Comparison of ENCODE assay signal across 1 cellular context in the genomic region with DNA sequence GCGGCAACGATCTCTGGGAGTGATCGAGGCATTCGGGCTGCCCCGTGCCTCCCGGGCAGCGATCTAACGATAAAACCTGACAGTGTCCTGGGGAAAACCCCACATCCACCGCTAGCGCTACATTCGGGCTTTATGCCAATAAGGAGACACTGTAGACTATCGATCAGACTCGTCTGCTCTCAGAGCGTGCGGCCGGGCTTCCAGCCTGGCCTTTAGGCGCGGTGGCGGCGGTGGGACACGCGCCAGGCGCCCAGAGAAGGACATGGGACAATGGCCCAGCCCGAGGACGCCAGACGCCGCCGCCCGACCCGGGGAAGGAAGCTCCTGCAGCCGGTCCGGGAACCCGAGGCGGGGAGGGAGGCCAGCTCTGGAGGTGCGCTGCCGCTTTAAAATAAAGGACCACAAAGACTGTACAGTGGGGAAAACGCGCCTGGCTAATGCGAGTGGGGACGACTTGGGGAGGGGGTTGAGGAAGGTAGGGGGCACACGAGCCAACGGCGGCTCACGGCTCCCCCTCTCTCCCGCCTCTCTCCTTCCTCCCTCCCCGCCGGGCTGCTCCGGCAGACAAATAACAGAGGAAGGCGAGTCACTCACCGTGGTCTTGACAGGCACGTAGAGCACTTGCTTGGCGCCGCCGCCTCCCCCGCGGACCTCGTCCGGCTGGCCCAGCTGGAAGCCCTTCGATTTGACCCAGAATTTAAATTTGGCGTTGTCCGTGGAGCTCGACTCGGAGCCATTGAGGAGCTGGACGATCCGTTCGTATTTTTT.
TF ChIP-seq lines count a peak whose summit lies in the region.

No MANE protein-coding gene starts in this region.

TF ChIP-seq in GM12878, 131 proteins besides CTCF, POLR2A, EP300 and RAD21:
- TF ChIP-seq ZZZ3 (IDR thresholded peaks at IDR 0.05; ENCODE audit: control insufficient read depth, insufficient read length, low read depth) (no peak), DPF2 (IDR thresholded peaks at IDR 0.05) (peak; percentile 21; the same call in 1 of the 2 replicates), NBN (IDR thresholded peaks at IDR 0.05) (0 out of 2 replicates have a peak, but pooled peaks have one; percentile 24), JUND (IDR thresholded peaks at IDR 0.05; ENCODE audit: low read depth, low read length) (no peak), BHLHE40 (IDR thresholded peaks at IDR 0.05; ENCODE audit: borderline replicate concordance in 1 of 2, low read depth in 2 of 2, low read length in 1 of 2) (peak; percentile 11 to 37; a peak in 1 of 4 replicates), IKZF2 (IDR thresholded peaks at IDR 0.05) (0 out of 4 replicates have a peak, but pooled peaks of 1 of the 2 experiments have one; percentile 15), SUZ12 (IDR thresholded peaks at IDR 0.05; ENCODE audit: unreplicated experiment) (peak; percentile 73), NR2F1 (conservative IDR thresholded peaks at IDR 0.05) (0 out of 2 replicates have a peak, but pooled peaks have one; percentile 8), BRCA1 (IDR thresholded peaks at IDR 0.05; ENCODE audit: low read depth, low read length) (no peak), CHD2 (IDR thresholded peaks at IDR 0.05; ENCODE audit: borderline replicate concordance, low read depth, low read length) (0 out of 2 replicates have a peak, but pooled peaks have one; percentile 33)
- TF ChIP-seq, protein P1, sequence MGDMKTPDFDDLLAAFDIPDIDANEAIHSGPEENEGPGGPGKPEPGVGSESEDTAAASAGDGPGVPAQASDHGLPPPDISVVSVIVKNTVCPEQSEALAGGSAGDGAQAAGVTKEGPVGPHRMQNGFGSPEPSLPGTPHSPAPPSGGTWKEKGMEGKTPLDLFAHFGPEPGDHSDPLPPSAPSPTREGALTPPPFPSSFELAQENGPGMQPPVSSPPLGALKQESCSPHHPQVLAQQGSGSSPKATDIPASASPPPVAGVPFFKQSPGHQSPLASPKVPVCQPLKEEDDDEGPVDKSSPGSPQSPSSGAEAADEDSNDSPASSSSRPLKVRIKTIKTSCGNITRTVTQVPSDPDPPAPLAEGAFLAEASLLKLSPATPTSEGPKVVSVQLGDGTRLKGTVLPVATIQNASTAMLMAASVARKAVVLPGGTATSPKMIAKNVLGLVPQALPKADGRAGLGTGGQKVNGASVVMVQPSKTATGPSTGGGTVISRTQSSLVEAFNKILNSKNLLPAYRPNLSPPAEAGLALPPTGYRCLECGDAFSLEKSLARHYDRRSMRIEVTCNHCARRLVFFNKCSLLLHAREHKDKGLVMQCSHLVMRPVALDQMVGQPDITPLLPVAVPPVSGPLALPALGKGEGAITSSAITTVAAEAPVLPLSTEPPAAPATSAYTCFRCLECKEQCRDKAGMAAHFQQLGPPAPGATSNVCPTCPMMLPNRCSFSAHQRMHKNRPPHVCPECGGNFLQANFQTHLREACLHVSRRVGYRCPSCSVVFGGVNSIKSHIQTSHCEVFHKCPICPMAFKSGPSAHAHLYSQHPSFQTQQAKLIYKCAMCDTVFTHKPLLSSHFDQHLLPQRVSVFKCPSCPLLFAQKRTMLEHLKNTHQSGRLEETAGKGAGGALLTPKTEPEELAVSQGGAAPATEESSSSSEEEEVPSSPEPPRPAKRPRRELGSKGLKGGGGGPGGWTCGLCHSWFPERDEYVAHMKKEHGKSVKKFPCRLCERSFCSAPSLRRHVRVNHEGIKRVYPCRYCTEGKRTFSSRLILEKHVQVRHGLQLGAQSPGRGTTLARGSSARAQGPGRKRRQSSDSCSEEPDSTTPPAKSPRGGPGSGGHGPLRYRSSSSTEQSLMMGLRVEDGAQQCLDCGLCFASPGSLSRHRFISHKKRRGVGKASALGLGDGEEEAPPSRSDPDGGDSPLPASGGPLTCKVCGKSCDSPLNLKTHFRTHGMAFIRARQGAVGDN (IDR thresholded peaks at IDR 0.05), result 0 out of 2 replicates have a peak, but pooled peaks have one; percentile 19
- TF ChIP-seq, protein P2, sequence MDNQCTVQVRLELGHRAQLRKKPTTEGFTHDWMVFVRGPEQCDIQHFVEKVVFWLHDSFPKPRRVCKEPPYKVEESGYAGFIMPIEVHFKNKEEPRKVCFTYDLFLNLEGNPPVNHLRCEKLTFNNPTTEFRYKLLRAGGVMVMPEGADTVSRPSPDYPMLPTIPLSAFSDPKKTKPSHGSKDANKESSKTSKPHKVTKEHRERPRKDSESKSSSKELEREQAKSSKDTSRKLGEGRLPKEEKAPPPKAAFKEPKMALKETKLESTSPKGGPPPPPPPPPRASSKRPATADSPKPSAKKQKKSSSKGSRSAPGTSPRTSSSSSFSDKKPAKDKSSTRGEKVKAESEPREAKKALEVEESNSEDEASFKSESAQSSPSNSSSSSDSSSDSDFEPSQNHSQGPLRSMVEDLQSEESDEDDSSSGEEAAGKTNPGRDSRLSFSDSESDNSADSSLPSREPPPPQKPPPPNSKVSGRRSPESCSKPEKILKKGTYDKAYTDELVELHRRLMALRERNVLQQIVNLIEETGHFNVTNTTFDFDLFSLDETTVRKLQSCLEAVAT (IDR thresholded peaks at IDR 0.05), result peak; percentile 96
- TF ChIP-seq, protein P3, sequence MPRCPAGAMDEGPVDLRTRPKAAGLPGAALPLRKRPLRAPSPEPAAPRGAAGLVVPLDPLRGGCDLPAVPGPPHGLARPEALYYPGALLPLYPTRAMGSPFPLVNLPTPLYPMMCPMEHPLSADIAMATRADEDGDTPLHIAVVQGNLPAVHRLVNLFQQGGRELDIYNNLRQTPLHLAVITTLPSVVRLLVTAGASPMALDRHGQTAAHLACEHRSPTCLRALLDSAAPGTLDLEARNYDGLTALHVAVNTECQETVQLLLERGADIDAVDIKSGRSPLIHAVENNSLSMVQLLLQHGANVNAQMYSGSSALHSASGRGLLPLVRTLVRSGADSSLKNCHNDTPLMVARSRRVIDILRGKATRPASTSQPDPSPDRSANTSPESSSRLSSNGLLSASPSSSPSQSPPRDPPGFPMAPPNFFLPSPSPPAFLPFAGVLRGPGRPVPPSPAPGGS (IDR thresholded peaks at IDR 0.05; ENCODE audit: borderline replicate concordance, insufficient read depth, low read depth, low read length, poor library complexity, severe bottlenecking), result no peak
- TF ChIP-seq, protein P4, sequence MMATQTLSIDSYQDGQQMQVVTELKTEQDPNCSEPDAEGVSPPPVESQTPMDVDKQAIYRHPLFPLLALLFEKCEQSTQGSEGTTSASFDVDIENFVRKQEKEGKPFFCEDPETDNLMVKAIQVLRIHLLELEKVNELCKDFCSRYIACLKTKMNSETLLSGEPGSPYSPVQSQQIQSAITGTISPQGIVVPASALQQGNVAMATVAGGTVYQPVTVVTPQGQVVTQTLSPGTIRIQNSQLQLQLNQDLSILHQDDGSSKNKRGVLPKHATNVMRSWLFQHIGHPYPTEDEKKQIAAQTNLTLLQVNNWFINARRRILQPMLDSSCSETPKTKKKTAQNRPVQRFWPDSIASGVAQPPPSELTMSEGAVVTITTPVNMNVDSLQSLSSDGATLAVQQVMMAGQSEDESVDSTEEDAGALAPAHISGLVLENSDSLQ (IDR thresholded peaks at IDR 0.05), result peak; percentile 54
